ENCODE assay signal across 8 cellular contexts in the genomic region with DNA sequence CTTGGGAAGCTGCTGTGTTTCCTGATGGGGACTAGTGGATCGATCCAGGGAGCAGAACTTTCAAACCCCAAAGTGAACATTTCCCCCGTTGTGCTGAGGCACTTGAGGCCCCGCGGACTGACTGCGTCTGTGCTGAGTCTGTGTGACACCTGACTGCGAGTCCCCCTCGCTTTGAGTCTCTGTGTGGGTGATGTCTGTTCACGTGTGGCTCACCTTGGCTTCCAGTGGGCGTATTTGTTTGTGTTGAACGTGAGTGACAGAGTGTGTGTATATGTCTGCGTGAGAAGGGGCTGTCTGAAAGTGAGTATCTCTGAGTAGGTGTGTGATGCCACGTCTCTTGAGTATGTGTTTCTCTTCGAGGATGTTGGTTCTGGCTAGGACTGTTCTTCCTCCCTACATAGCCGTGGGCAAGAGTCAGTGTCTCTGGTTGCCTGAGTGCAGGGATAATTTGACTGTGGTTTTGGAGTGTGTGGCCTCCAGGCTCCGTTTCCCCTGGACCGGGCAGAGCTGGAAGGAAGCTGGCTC. TPM values are rescaled to one million over a fixed set of nuclear protein-coding genes. Genes with fewer than 3 reads are reported as not detected.
A peak's percentile ranks its signal among the peaks of the same experiment; 100 is the strongest.
DNase-seq lines count a peak whose midpoint lies in the region; ATAC-seq, FAIRE-seq and TF ChIP-seq lines count a peak whose summit lies in the region.

No MANE protein-coding gene starts in this region.

- in situ Hi-C loops in astrocyte of the cerebellum (cut with HindIII; ENCODE audit: low sequenced_read_pairs), result no loop called here

- DNase-seq in Daoy (ENCODE audit: low read depth), result peak; percentile 75
- peak; percentile 17 for DNase-seq in NAMALWA (ENCODE audit: low spot score)
- no peak for DNase-seq in astrocyte of the cerebellum (ENCODE audit: low read depth)
- no peak for DNase-seq in left lung
- no peak for DNase-seq in testis
- no peak for DNase-seq in D721Med (ENCODE audit: insufficient read length, low spot score)
- no peak for DNase-seq in left lobe of liver (ENCODE audit: low spot score)

- ATAC-seq in left lung, result peak; percentile 4
- no peak for ATAC-seq in left lobe of liver
- ATAC-seq in HG03280 (IDR thresholded peaks at IDR 0.05; ENCODE audit: unreplicated experiment), result no peak

- intact Hi-C loops in left lung (cut with DNase I), result no loop called here
- intact Hi-C loops in testis (cut with DNase I; ENCODE audit: low total_unique reads), result no loop called here

- FAIRE-seq in D721Med (lab: Jason Lieb, UNC), result no peak

- no peak for TF ChIP-seq CTCF in astrocyte of the cerebellum (IDR thresholded peaks at IDR 0.05; ENCODE audit: low read depth, low read length, missing control alignments)
- TF ChIP-seq CTCF in left lung (IDR thresholded peaks at IDR 0.05), result no peak
- no peak for TF ChIP-seq CTCF in testis (IDR thresholded peaks at IDR 0.05)
- TF ChIP-seq CTCF in D721Med (IDR thresholded peaks at IDR 0.05; ENCODE audit: insufficient read depth, missing control alignments), result no peak

- H3K4me3 ChIP-seq in astrocyte of the cerebellum (ENCODE audit: low read depth, low read length) (peak overlapping the region; percentile 64), left lung (peak overlapping the region; percentile 42 to 55), testis (peak overlapping the region; percentile 53 to 58)

- H3K27ac ChIP-seq in left lung (peak overlapping the region; percentile 76 to 84), testis (peak overlapping the region in 1 of 2 donors; percentile 45)

- WGBS in testis, 2 donors, result 14 to 23% methylated on average over 11 to 16 of the region's 16 CpGs

- H3K27me3 ChIP-seq in left lung (peaks cover 0 to 68% of the 10 kb centered on the region in 2 donors), testis (no peaks in the 10 kb centered on the region)

- no peaks in the 10 kb centered on the region for H3K9me3 ChIP-seq in left lung
- no peaks in the 10 kb centered on the region for H3K9me3 ChIP-seq in testis

- no peak for TF ChIP-seq POLR2A in testis (IDR thresholded peaks at IDR 0.05)

- peaks cover 3 to 16% of the 10 kb centered on the region in 2 donors for H3K4me1 ChIP-seq in left lung
- H3K4me1 ChIP-seq in testis, result no peaks in the 10 kb centered on the region

- H3K36me3 ChIP-seq in left lung (no peaks in the 10 kb centered on the region), testis (ENCODE audit: low read depth, missing control alignments) (no peaks in the 10 kb centered on the region)

RNA-seq across cellular contexts. Expression of a gene that starts 1.3 kb away (rescaled TPM):
- 18.4 and 27.3 TPM in 2 replicates for total RNA-seq in Daoy (2014; rRNA removed; shearing (Covaris generic))
- total RNA-seq in left lung, result 10 to 100 TPM; 21.8 to 34.1 TPM
- 10 to 100 TPM; 10.9 to 16.1 TPM for total RNA-seq in testis
- 9.7 TPM for polyA plus RNA-seq in testis (ENCODE audit: insufficient read depth, low read depth, low replicate concordance)
- total RNA-seq in left lobe of liver, result 1.6 TPM

Comparison
In these comparisons a context has a peak if more than half of its experiments do, and no peak if none do; other contexts are left out.
1. DNase-seq: peak in Daoy (single experiment) and NAMALWA (single experiment); none in astrocyte of the cerebellum (single experiment), left lung (0 of 2), testis (single experiment), D721Med (single experiment) and left lobe of liver (single experiment).
2. Peak in every context shown above with its lines, with median percentiles within 50 percentile points of each other: H3K4me3 ChIP-seq.